10 cellular contexts compared by ENCODE assay signal in genomic region chr10:119370972-119371703, GRCh38.
A peak's percentile ranks its signal among the peaks of the same experiment; 100 is the strongest.
DNase-seq lines count a peak whose midpoint lies in the region; ATAC-seq and TF ChIP-seq lines count a peak whose summit lies in the region.
"Had no signal": no experiment of that assay in that cellular context is flagged by ENCODE, and none has a peak within 500 bp of the region (broad histone marks: within the 10 kb centered on the region; RNA-seq: fewer than 3 reads in every experiment).

No MANE protein-coding gene starts in this region.

- peaks cover 63% of the 10 kb centered on the region for H3K4me1 ChIP-seq in parathyroid adenoma

- H3K27me3 ChIP-seq in parathyroid adenoma (ENCODE audit: control insufficient read depth, insufficient read depth, low read length): no peaks in the 10 kb centered on the region

- H2AFZ ChIP-seq in parathyroid adenoma: no peak overlapping the region

- peak overlapping the region; percentile 86 for H3K27ac ChIP-seq in parathyroid adenoma

- no peaks in the 10 kb centered on the region for H3K9me3 ChIP-seq in parathyroid adenoma (ENCODE audit: control insufficient read depth, low read length)
- H3K9me3 ChIP-seq: Caco-2 had no signal

- ATAC-seq in HG03095 (IDR thresholded peaks at IDR 0.05; ENCODE audit: unreplicated experiment): no peak

- no peak for TF ChIP-seq CTCF in AG10803 (conservative IDR thresholded peaks at IDR 0.05; ENCODE audit: low read length)
- TF ChIP-seq CTCF in fibroblast of pulmonary artery (IDR thresholded peaks at IDR 0.05; ENCODE audit: low read length, missing control alignments): no peak
- no peak for TF ChIP-seq CTCF in parathyroid adenoma (IDR thresholded peaks at IDR 0.05)
- TF ChIP-seq CTCF in GM13976 (IDR thresholded peaks at IDR 0.05; ENCODE audit: borderline replicate concordance, control extremely low read depth, extremely low read depth, insufficient read depth, missing control alignments): no peak

- H3K4me2 ChIP-seq in parathyroid adenoma (ENCODE audit: low read length): peak overlapping the region; percentile 36

- H3K4me3 ChIP-seq in AG10803 (ENCODE audit: low read length) (peak overlapping the region; percentile 48), fibroblast of pulmonary artery (replicated peaks; ENCODE audit: low read depth, low read length) (no peak overlapping the region), parathyroid adenoma (ENCODE audit: low read depth, low read length) (no peak overlapping the region)

- no peak overlapping the region for H3K9ac ChIP-seq in parathyroid adenoma

- in situ Hi-C loops in GM13976 (cut with MboI; ENCODE audit: low sequenced_read_pairs, unreplicated experiment): no loop called here

- peak; percentile 97 for DNase-seq in AG10803 (ENCODE audit: low read depth)
- peak; percentile 88 for DNase-seq in T1000 (lab: John Stamatoyannopoulos, UW)
- peak; percentile 67 for DNase-seq in fibroblast of pulmonary artery (ENCODE audit: low read depth)
- DNase-seq in GM13976 (ENCODE audit: low spot score): no peak
- DNase-seq in glomerular visceral epithelial cell (ENCODE audit: extremely low spot score): no peak
- DNase-seq in activated effector memory CD4-positive, alpha-beta T cell treated with anti-CD3 and anti-CD28 coated beads, Interleukin-2, amount 50 U/mL, for 16 hours: no peak
- DNase-seq: activated CD4-positive, alpha-beta T cell treated with anti-CD3 and anti-CD28 coated beads, Interleukin-2, amount 50 U/mL, for 48 hours; Caco-2 had no signal

- H3K79me2 ChIP-seq in parathyroid adenoma: peaks cover 63% of the 10 kb centered on the region

- no peaks in the 10 kb centered on the region for H3K36me3 ChIP-seq in parathyroid adenoma (ENCODE audit: control insufficient read depth, insufficient read depth, low read length)

Comparison
In these comparisons a context has a peak if more than half of its experiments do, and no peak if none do; other contexts are left out.
1. DNase-seq: peak in AG10803 (single experiment), T1000 (single experiment) and fibroblast of pulmonary artery (single experiment); none in GM13976 (single experiment), glomerular visceral epithelial cell (single experiment) and activated effector memory CD4-positive, alpha-beta T cell treated with anti-CD3 and anti-CD28 coated beads, Interleukin-2, amount 50 U/mL, for 16 hours (single experiment).